12 cellular contexts compared by ENCODE assay signal in the genomic region with DNA sequence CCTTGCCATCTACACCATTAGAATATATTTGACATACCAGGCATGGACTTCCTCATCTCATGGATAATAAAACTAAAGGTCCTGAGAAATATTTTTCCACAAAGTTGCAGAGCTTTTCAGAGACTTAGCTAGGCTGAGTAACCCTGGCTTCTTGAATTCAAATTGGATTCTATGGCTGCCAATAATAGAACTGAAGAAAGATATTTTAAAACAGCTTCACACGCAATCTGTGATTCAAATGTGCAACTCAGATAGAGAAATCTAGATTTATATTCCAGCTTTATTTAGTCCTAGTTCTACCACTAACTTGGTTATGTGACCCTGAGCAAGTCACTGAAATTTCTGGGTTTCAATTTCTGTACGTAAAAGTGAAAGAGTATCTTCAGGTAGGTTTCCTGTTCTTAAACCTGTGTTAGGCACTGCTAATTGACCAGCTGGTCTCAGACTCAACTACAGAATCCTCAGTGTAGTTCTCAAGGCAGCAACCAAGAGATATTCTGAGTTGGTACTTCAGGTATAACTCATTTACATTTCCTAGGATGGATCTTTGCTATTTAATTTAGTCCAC.
A peak's percentile ranks its signal among the peaks of the same experiment; 100 is the strongest.
DNase-seq lines count a peak whose midpoint lies in the region; ATAC-seq and TF ChIP-seq lines count a peak whose summit lies in the region.
"Had no signal": no experiment of that assay in that cellular context is flagged by ENCODE, and none has a peak within 500 bp of the region (broad histone marks: within the 10 kb centered on the region; RNA-seq: fewer than 3 reads in every experiment).

No MANE protein-coding gene starts in this region.

- CTCF ChIA-PET in T-cell (lab: Charles Lee), result no interaction called here

- H3K4me3 Mint-ChIP-seq in stimulated activated memory B cell treated with anti-CD40 and anti-IgM and Interleukin-4, amounts not matched to agents 10 μg/mL and 1 μg/mL and 100 μg/mL, for 72 hours, result no peak overlapping the region
- no peak overlapping the region for H3K4me3 Mint-ChIP-seq in T-cell

- no peak for TF ChIP-seq CTCF in lower leg skin (IDR thresholded peaks at IDR 0.05)

- DNase-seq in T-cell (no peak), lower leg skin (ENCODE audit: low spot score in 2 of 2) (no peak)
- DNase-seq: NCI-H524 treated with DMSO at 0.1 percent for 48 hours; stimulated activated CD4-positive, alpha-beta T cell treated with anti-CD3 and anti-CD28 coated beads, Interleukin-12 subunit alpha, Interleukin-12 subunit beta, amount 100 ng/mL, for 4 hours had no signal

- intact Hi-C loops in lower leg skin (cut with DNase I; ENCODE audit: low total_unique reads), result no loop called here

- TF ChIP-seq POLR2A in lower leg skin (IDR thresholded peaks at IDR 0.05), result no peak

- H3K9me3 Mint-ChIP-seq in stimulated activated memory B cell treated with anti-CD40 and anti-IgM and Interleukin-4, amounts not matched to agents 10 μg/mL and 1 μg/mL and 100 μg/mL, for 72 hours, result peaks cover 6% of the 10 kb centered on the region
- peaks cover 0 to 15% (median 3%) of the 10 kb centered on the region in 3 donors for H3K9me3 Mint-ChIP-seq in T-cell

- no peak overlapping the region for H3K27ac Mint-ChIP-seq in stimulated activated memory B cell treated with anti-CD40 and anti-IgM and Interleukin-4, amounts not matched to agents 10 μg/mL and 1 μg/mL and 100 μg/mL, for 72 hours
- no peak overlapping the region for H3K27ac Mint-ChIP-seq in T-cell

- no peaks in the 10 kb centered on the region for H3K27me3 Mint-ChIP-seq in stimulated activated memory B cell treated with anti-CD40 and anti-IgM and Interleukin-4, amounts not matched to agents 10 μg/mL and 1 μg/mL and 100 μg/mL, for 72 hours
- no peaks in the 10 kb centered on the region for H3K27me3 Mint-ChIP-seq in T-cell

- H3K4me1 Mint-ChIP-seq in stimulated activated memory B cell treated with anti-CD40 and anti-IgM and Interleukin-4, amounts not matched to agents 10 μg/mL and 1 μg/mL and 100 μg/mL, for 72 hours, result no peaks in the 10 kb centered on the region
- no peaks in the 10 kb centered on the region for H3K4me1 Mint-ChIP-seq in T-cell

- WGBS in lower leg skin, 2 donors, result 85 to 90% methylated on average over 2 of the region's 2 CpGs

- ATAC-seq in GM18861 (IDR thresholded peaks at IDR 0.05; ENCODE audit: unreplicated experiment), result peak; percentile 66
- peak; percentile 86 for ATAC-seq in GM21447 (IDR thresholded peaks at IDR 0.05; ENCODE audit: unreplicated experiment)
- ATAC-seq in HG02981 (IDR thresholded peaks at IDR 0.05; ENCODE audit: unreplicated experiment), result peak; percentile 89
- peak; percentile 97 for ATAC-seq in HG03571 (IDR thresholded peaks at IDR 0.05; ENCODE audit: unreplicated experiment)
- no peak for ATAC-seq in stimulated activated memory B cell treated with anti-CD40 and anti-IgM and Interleukin-4, amounts not matched to agents 10 μg/mL and 1 μg/mL and 100 μg/mL, for 72 hours
- no peak for ATAC-seq in SK-N-SH treated with all-trans-retinoic acid at 6 μM for 48 hours
- no peak for ATAC-seq in T-cell (replicated peaks in 1 of 4)
- ATAC-seq: activated CD4-positive, CD25-positive, alpha-beta regulatory T cell treated with anti-CD3 and anti-CD28 coated beads, Interleukin-2, amount 50 U/mL, for 24 hours had no signal

- H3K36me3 Mint-ChIP-seq in stimulated activated memory B cell treated with anti-CD40 and anti-IgM and Interleukin-4, amounts not matched to agents 10 μg/mL and 1 μg/mL and 100 μg/mL, for 72 hours, result no peaks in the 10 kb centered on the region
- no peaks in the 10 kb centered on the region for H3K36me3 Mint-ChIP-seq in T-cell

- POLR2A ChIA-PET in T-cell (lab: Charles Lee), result no interaction called here

- no peak overlapping the region for H3K4me3 ChIP-seq in lower leg skin (ENCODE audit: low read depth, poor library complexity, severe bottlenecking)
- H3K4me3 ChIP-seq: lung had no signal

TF ChIP-seq in SK-N-SH treated with all-trans-retinoic acid at 6 μM for 48 hours, 23 proteins besides CTCF, POLR2A, EP300 and RAD21:
- no peak for TF ChIP-seq RARB (CRISPR knock-in tag; IDR thresholded peaks at IDR 0.05)
- no peak for TF ChIP-seq ZFP30 (CRISPR knock-in tag; IDR thresholded peaks at IDR 0.05)
- no peak for TF ChIP-seq ZNF70 (CRISPR knock-in tag; IDR thresholded peaks at IDR 0.05)
- TF ChIP-seq, protein P1, sequence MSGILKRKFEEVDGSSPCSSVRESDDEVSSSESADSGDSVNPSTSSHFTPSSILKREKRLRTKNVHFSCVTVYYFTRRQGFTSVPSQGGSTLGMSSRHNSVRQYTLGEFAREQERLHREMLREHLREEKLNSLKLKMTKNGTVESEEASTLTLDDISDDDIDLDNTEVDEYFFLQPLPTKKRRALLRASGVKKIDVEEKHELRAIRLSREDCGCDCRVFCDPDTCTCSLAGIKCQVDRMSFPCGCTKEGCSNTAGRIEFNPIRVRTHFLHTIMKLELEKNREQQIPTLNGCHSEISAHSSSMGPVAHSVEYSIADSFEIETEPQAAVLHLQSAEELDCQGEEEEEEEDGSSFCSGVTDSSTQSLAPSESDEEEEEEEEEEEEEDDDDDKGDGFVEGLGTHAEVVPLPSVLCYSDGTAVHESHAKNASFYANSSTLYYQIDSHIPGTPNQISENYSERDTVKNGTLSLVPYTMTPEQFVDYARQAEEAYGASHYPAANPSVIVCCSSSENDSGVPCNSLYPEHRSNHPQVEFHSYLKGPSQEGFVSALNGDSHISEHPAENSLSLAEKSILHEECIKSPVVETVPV (CRISPR knock-in tag; IDR thresholded peaks at IDR 0.05), result no peak
- TF ChIP-seq ZNF8 (CRISPR knock-in tag; IDR thresholded peaks at IDR 0.05), result no peak
- no peak for TF ChIP-seq PPARA (CRISPR knock-in tag; IDR thresholded peaks at IDR 0.05; ENCODE audit: borderline replicate concordance)
- TF ChIP-seq ESRRG (CRISPR knock-in tag; IDR thresholded peaks at IDR 0.05), result no peak
- TF ChIP-seq ISL1 (CRISPR knock-in tag; IDR thresholded peaks at IDR 0.05), result no peak
- TF ChIP-seq CSDC2 (CRISPR knock-in tag; IDR thresholded peaks at IDR 0.05), result no peak
- TF ChIP-seq, protein P2, sequence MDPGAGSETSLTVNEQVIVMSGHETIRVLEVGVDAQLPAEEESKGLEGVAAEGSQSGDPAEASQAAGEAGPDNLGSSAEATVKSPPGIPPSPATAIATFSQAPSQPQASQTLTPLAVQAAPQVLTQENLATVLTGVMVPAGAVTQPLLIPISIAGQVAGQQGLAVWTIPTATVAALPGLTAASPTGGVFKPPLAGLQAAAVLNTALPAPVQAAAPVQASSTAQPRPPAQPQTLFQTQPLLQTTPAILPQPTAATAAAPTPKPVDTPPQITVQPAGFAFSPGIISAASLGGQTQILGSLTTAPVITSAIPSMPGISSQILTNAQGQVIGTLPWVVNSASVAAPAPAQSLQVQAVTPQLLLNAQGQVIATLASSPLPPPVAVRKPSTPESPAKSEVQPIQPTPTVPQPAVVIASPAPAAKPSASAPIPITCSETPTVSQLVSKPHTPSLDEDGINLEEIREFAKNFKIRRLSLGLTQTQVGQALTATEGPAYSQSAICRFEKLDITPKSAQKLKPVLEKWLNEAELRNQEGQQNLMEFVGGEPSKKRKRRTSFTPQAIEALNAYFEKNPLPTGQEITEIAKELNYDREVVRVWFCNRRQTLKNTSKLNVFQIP (CRISPR knock-in tag; IDR thresholded peaks at IDR 0.05; ENCODE audit: borderline replicate concordance, low read depth), result no peak
- TF ChIP-seq, protein P3, sequence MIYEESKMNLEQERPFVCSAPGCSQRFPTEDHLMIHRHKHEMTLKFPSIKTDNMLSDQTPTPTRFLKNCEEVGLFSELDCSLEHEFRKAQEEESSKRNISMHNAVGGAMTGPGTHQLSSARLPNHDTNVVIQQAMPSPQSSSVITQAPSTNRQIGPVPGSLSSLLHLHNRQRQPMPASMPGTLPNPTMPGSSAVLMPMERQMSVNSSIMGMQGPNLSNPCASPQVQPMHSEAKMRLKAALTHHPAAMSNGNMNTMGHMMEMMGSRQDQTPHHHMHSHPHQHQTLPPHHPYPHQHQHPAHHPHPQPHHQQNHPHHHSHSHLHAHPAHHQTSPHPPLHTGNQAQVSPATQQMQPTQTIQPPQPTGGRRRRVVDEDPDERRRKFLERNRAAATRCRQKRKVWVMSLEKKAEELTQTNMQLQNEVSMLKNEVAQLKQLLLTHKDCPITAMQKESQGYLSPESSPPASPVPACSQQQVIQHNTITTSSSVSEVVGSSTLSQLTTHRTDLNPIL (CRISPR knock-in tag; IDR thresholded peaks at IDR 0.05; ENCODE audit: low read depth), result no peak
- TF ChIP-seq TOX (CRISPR knock-in tag; IDR thresholded peaks at IDR 0.05; ENCODE audit: borderline replicate concordance), result no peak
- TF ChIP-seq OSR1 (CRISPR knock-in tag; IDR thresholded peaks at IDR 0.05), result no peak
- no peak for TF ChIP-seq ZC3H10 (CRISPR knock-in tag; IDR thresholded peaks at IDR 0.05)
- TF ChIP-seq, protein P4, sequence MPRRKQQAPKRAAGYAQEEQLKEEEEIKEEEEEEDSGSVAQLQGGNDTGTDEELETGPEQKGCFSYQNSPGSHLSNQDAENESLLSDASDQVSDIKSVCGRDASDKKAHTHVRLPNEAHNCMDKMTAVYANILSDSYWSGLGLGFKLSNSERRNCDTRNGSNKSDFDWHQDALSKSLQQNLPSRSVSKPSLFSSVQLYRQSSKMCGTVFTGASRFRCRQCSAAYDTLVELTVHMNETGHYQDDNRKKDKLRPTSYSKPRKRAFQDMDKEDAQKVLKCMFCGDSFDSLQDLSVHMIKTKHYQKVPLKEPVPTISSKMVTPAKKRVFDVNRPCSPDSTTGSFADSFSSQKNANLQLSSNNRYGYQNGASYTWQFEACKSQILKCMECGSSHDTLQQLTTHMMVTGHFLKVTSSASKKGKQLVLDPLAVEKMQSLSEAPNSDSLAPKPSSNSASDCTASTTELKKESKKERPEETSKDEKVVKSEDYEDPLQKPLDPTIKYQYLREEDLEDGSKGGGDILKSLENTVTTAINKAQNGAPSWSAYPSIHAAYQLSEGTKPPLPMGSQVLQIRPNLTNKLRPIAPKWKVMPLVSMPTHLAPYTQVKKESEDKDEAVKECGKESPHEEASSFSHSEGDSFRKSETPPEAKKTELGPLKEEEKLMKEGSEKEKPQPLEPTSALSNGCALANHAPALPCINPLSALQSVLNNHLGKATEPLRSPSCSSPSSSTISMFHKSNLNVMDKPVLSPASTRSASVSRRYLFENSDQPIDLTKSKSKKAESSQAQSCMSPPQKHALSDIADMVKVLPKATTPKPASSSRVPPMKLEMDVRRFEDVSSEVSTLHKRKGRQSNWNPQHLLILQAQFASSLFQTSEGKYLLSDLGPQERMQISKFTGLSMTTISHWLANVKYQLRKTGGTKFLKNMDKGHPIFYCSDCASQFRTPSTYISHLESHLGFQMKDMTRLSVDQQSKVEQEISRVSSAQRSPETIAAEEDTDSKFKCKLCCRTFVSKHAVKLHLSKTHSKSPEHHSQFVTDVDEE (CRISPR knock-in tag; IDR thresholded peaks at IDR 0.05), result no peak

Comparison
In these comparisons a context has a peak if more than half of its experiments do, and no peak if none do; other contexts are left out.
1. ATAC-seq: peak in GM18861 (single experiment), GM21447 (single experiment), HG02981 (single experiment) and HG03571 (single experiment); none in stimulated activated memory B cell treated with anti-CD40 and anti-IgM and Interleukin-4, amounts not matched to agents 10 μg/mL and 1 μg/mL and 100 μg/mL, for 72 hours (single experiment), SK-N-SH treated with all-trans-retinoic acid at 6 μM for 48 hours (single experiment) and T-cell (0 of 4).